In the genomic region with DNA sequence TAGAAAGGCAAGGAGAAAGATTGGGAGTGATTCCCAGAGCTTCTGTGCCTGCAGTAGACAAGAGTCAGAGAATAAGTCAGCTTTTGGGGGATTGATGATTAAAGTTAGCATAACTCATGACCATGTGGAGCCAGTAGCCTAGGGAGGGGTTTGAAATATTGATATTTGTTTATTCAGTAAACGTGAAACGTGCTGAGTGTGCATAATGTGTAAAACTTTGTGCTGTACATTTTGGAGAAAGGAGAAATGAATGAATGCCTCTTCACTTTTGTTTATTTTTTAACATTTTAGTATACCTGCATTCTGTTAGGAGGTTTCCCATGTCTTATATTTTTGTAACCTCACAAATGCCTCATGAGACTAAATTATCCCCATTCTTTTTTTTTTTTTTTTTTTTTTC, we compare ENCODE assay signal across 26 cellular contexts.
"Had no signal": no experiment of that assay in that cellular context is flagged by ENCODE, and none has a peak within 500 bp of the region (broad histone marks: within the 10 kb centered on the region; RNA-seq: fewer than 3 reads in every experiment).

No MANE protein-coding gene starts in this region.

- H3K27ac ChIP-seq: neutrophil, pancreas, psoas muscle, skin epidermis, spleen, stomach, thoracic aorta, thyroid gland, transverse colon, upper lobe of right lung, uterus had no signal

- H3K4me1 ChIP-seq: pancreas, psoas muscle, spleen, stomach, thyroid gland, transverse colon, upper lobe of right lung, uterus had no signal

- H3K36me3 ChIP-seq: neutrophil, pancreas, spleen, stomach, thoracic aorta, thyroid gland, transverse colon, upper lobe of right lung, uterus had no signal

- H3K4me3 ChIP-seq: pancreas, psoas muscle, skin epidermis, smooth muscle cell, spleen, stomach, thoracic aorta, thyroid gland, transverse colon, upper lobe of right lung, uterus had no signal

- DNase-seq: naive B cell; naive thymus-derived CD8-positive, alpha-beta T cell; nephron progenitor cell; nucleus accumbens; pancreas; psoas muscle; right cardiac atrium; spleen; stimulated activated CD4-positive, alpha-beta T cell treated with anti-CD3 and anti-CD28 coated beads, Interleukin-15, amount 100 ng/mL, for 24 hours; stimulated activated CD4-positive, alpha-beta T cell treated with anti-CD3 and anti-CD28 coated beads, Interleukin-2, amount 100 ng/mL, for 24 hours; stimulated activated CD4-positive, alpha-beta T cell treated with anti-CD3 and anti-CD28 coated beads, Interleukin-2, amount 100 ng/mL, for 48 hours; stimulated activated CD4-positive, alpha-beta T cell treated with anti-CD3 and anti-CD28 coated beads, Interleukin-4, amount 100 ng/mL, for 24 hours; stimulated activated naive B cell treated with anti-CD40 and anti-IgM and Interleukin-4, amounts not matched to agents 10 μg/mL and 1 μg/mL and 100 μg/mL, for 72 hours; stimulated activated naive CD4-positive, alpha-beta T cell treated with Interleukin-2 at 50 U/mL for 16 hours; stomach; thyroid gland; transverse colon; upper lobe of right lung; uterus had no signal

- H3K4me2 ChIP-seq: smooth muscle cell had no signal

- H3K27me3 ChIP-seq: neutrophil, pancreas, spleen, stomach, thyroid gland, transverse colon, upper lobe of right lung had no signal

- FAIRE-seq: pancreas had no signal

- ATAC-seq: naive thymus-derived CD8-positive, alpha-beta T cell; natural killer cell treated with Interleukin-12 subunit alpha and Interleukin-12 subunit beta and Interleukin-15 and Interleukin-18, amount 100 ng/mL, for 72 hours; pancreas; psoas muscle; right cardiac atrium; sciatic nerve; stimulated activated effector memory CD8-positive, alpha-beta T cell treated with anti-CD3 and anti-CD28 coated beads, Interleukin-12 subunit alpha, Interleukin-12 subunit beta, amount 100 ng/mL, for 72 hours; stimulated activated naive B cell treated with anti-CD40 and anti-IgM and Interleukin-4, amounts not matched to agents 10 μg/mL and 1 μg/mL and 100 μg/mL, for 72 hours; upper lobe of right lung had no signal

- H3K9me3 ChIP-seq: neutrophil, pancreas, psoas muscle, spleen, stomach, thoracic aorta, thyroid gland, transverse colon, upper lobe of right lung, uterus had no signal
